In genomic region chr1:219149185-219149584, GRCh38 we compare ENCODE assay signal across 7 cellular contexts.
"Had no signal": no experiment of that assay in that cellular context is flagged by ENCODE, and none has a peak within 500 bp of the region (broad histone marks: within the 10 kb centered on the region; RNA-seq: fewer than 3 reads in every experiment).

No MANE protein-coding gene starts in this region.

- H3K4me3 ChIP-seq: GM23338 had no signal

- ATAC-seq: GM23338 had no signal

- H3K4me2 ChIP-seq: GM23338 had no signal

- H3K4me1 Mint-ChIP-seq: GM23338 had no signal

- FAIRE-seq: H1, H54, HTR-8/SVneo had no signal

- DNase-seq: H9, HCEC 1CT, IMR-90 had no signal

- H3K27ac Mint-ChIP-seq: GM23338, H9 had no signal

- H3K9me3 Mint-ChIP-seq: GM23338, H9 had no signal

- H3K4me3 Mint-ChIP-seq: GM23338, H9 had no signal

- H2AFZ ChIP-seq: GM23338 had no signal
